In the genomic region with DNA sequence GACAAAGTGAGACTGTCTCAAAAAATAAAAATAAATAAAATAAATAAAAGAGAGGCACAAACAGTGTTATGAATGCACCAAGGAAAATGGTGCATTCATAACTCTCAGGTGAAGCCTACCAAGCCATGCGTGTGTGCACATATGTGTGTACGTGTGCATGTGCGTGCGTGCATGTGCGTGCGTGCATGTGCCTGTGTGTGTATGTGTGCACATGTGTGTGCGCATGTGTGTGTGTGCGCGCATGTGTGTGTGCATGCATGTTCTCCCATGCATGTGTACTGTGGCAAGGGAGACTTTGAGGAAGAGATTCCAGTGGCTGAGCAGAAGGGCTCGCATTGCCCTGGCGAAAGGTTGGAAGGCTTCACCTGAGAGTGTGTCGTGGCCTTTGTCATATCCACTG, we compare ENCODE assay signal across 1 cellular context.
TF ChIP-seq lines count a peak whose summit lies in the region.

No MANE protein-coding gene starts in this region.

TF ChIP-seq in SK-N-SH, 30 proteins besides CTCF, POLR2A, EP300 and RAD21 (continued from another document):
- TF ChIP-seq NFIC (IDR thresholded peaks at IDR 0.05; ENCODE audit: borderline replicate concordance) (no peak), FOSL2 (IDR thresholded peaks at IDR 0.05; ENCODE audit: borderline replicate concordance, low read depth) (no peak), SMC3 (IDR thresholded peaks at IDR 0.05; ENCODE audit: low read depth, low read length) (no peak), YY1 (IDR thresholded peaks at IDR 0.05; ENCODE audit: low read depth) (no peak), RCOR1 (IDR thresholded peaks at IDR 0.05; ENCODE audit: low read length) (no peak), POLR2AphosphoS5 (IDR thresholded peaks at IDR 0.05; ENCODE audit: low read depth, low read length) (no peak), SIN3A (IDR thresholded peaks at IDR 0.05; ENCODE audit: borderline replicate concordance, low read depth, low read length) (no peak)
- TF ChIP-seq, protein P1, sequence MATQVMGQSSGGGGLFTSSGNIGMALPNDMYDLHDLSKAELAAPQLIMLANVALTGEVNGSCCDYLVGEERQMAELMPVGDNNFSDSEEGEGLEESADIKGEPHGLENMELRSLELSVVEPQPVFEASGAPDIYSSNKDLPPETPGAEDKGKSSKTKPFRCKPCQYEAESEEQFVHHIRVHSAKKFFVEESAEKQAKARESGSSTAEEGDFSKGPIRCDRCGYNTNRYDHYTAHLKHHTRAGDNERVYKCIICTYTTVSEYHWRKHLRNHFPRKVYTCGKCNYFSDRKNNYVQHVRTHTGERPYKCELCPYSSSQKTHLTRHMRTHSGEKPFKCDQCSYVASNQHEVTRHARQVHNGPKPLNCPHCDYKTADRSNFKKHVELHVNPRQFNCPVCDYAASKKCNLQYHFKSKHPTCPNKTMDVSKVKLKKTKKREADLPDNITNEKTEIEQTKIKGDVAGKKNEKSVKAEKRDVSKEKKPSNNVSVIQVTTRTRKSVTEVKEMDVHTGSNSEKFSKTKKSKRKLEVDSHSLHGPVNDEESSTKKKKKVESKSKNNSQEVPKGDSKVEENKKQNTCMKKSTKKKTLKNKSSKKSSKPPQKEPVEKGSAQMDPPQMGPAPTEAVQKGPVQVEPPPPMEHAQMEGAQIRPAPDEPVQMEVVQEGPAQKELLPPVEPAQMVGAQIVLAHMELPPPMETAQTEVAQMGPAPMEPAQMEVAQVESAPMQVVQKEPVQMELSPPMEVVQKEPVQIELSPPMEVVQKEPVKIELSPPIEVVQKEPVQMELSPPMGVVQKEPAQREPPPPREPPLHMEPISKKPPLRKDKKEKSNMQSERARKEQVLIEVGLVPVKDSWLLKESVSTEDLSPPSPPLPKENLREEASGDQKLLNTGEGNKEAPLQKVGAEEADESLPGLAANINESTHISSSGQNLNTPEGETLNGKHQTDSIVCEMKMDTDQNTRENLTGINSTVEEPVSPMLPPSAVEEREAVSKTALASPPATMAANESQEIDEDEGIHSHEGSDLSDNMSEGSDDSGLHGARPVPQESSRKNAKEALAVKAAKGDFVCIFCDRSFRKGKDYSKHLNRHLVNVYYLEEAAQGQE (IDR thresholded peaks at IDR 0.05; ENCODE audit: low read depth, low read length): no peak
TF ChIP-seq in SK-N-SH: peak in this region for 0.
